In genomic region chr20:37390891-37391525, GRCh38 we compare ENCODE assay signal across 3 cellular contexts.
TF ChIP-seq lines count a peak whose summit lies in the region.

No MANE protein-coding gene starts in this region.

TF ChIP-seq in SK-N-SH, 30 proteins besides CTCF, POLR2A, EP300 and RAD21:
- TF ChIP-seq TEAD4 (IDR thresholded peaks at IDR 0.05; ENCODE audit: borderline replicate concordance, insufficient read depth) (no peak), MXI1 (IDR thresholded peaks at IDR 0.05; ENCODE audit: low read depth, low read length) (no peak), GABPA (IDR thresholded peaks at IDR 0.05; ENCODE audit: low read depth) (no peak), FOXJ3 (CRISPR knock-in tag; IDR thresholded peaks at IDR 0.05) (no peak), USF1 (IDR thresholded peaks at IDR 0.05; ENCODE audit: borderline replicate concordance, low read depth) (no peak), RFX5 (IDR thresholded peaks at IDR 0.05; ENCODE audit: low read length) (no peak)
- TF ChIP-seq, protein P1, sequence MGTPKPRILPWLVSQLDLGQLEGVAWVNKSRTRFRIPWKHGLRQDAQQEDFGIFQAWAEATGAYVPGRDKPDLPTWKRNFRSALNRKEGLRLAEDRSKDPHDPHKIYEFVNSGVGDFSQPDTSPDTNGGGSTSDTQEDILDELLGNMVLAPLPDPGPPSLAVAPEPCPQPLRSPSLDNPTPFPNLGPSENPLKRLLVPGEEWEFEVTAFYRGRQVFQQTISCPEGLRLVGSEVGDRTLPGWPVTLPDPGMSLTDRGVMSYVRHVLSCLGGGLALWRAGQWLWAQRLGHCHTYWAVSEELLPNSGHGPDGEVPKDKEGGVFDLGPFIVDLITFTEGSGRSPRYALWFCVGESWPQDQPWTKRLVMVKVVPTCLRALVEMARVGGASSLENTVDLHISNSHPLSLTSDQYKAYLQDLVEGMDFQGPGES (IDR thresholded peaks at IDR 0.05; ENCODE audit: low read depth, low read length): no peak

TF ChIP-seq in SK-N-SH treated with all-trans-retinoic acid at 6 μM for 48 hours, 23 proteins besides CTCF, POLR2A, EP300 and RAD21 (continues in another document):
- TF ChIP-seq, protein P2, sequence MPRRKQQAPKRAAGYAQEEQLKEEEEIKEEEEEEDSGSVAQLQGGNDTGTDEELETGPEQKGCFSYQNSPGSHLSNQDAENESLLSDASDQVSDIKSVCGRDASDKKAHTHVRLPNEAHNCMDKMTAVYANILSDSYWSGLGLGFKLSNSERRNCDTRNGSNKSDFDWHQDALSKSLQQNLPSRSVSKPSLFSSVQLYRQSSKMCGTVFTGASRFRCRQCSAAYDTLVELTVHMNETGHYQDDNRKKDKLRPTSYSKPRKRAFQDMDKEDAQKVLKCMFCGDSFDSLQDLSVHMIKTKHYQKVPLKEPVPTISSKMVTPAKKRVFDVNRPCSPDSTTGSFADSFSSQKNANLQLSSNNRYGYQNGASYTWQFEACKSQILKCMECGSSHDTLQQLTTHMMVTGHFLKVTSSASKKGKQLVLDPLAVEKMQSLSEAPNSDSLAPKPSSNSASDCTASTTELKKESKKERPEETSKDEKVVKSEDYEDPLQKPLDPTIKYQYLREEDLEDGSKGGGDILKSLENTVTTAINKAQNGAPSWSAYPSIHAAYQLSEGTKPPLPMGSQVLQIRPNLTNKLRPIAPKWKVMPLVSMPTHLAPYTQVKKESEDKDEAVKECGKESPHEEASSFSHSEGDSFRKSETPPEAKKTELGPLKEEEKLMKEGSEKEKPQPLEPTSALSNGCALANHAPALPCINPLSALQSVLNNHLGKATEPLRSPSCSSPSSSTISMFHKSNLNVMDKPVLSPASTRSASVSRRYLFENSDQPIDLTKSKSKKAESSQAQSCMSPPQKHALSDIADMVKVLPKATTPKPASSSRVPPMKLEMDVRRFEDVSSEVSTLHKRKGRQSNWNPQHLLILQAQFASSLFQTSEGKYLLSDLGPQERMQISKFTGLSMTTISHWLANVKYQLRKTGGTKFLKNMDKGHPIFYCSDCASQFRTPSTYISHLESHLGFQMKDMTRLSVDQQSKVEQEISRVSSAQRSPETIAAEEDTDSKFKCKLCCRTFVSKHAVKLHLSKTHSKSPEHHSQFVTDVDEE (CRISPR knock-in tag; IDR thresholded peaks at IDR 0.05): no peak
- no peak for TF ChIP-seq ARNTL (CRISPR knock-in tag; IDR thresholded peaks at IDR 0.05; ENCODE audit: borderline replicate concordance, low read depth)
- TF ChIP-seq, protein P3, sequence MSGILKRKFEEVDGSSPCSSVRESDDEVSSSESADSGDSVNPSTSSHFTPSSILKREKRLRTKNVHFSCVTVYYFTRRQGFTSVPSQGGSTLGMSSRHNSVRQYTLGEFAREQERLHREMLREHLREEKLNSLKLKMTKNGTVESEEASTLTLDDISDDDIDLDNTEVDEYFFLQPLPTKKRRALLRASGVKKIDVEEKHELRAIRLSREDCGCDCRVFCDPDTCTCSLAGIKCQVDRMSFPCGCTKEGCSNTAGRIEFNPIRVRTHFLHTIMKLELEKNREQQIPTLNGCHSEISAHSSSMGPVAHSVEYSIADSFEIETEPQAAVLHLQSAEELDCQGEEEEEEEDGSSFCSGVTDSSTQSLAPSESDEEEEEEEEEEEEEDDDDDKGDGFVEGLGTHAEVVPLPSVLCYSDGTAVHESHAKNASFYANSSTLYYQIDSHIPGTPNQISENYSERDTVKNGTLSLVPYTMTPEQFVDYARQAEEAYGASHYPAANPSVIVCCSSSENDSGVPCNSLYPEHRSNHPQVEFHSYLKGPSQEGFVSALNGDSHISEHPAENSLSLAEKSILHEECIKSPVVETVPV (CRISPR knock-in tag; IDR thresholded peaks at IDR 0.05): no peak
- no peak for TF ChIP-seq RARB (CRISPR knock-in tag; IDR thresholded peaks at IDR 0.05)
- TF ChIP-seq CSDC2 (CRISPR knock-in tag; IDR thresholded peaks at IDR 0.05): no peak
- no peak for TF ChIP-seq ZNF565 (CRISPR knock-in tag; conservative IDR thresholded peaks at IDR 0.05; ENCODE audit: low read depth)
- TF ChIP-seq, protein P4, sequence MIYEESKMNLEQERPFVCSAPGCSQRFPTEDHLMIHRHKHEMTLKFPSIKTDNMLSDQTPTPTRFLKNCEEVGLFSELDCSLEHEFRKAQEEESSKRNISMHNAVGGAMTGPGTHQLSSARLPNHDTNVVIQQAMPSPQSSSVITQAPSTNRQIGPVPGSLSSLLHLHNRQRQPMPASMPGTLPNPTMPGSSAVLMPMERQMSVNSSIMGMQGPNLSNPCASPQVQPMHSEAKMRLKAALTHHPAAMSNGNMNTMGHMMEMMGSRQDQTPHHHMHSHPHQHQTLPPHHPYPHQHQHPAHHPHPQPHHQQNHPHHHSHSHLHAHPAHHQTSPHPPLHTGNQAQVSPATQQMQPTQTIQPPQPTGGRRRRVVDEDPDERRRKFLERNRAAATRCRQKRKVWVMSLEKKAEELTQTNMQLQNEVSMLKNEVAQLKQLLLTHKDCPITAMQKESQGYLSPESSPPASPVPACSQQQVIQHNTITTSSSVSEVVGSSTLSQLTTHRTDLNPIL (CRISPR knock-in tag; IDR thresholded peaks at IDR 0.05; ENCODE audit: low read depth): no peak
- no peak for TF ChIP-seq ZNF8 (CRISPR knock-in tag; IDR thresholded peaks at IDR 0.05)
- no peak for TF ChIP-seq TCF4 (CRISPR knock-in tag; IDR thresholded peaks at IDR 0.05; ENCODE audit: borderline replicate concordance)
- TF ChIP-seq OSR1 (CRISPR knock-in tag; IDR thresholded peaks at IDR 0.05): no peak
- no peak for TF ChIP-seq ZNF70 (CRISPR knock-in tag; IDR thresholded peaks at IDR 0.05)
- no peak for TF ChIP-seq ZC3H10 (CRISPR knock-in tag; IDR thresholded peaks at IDR 0.05)
- TF ChIP-seq, protein P5, sequence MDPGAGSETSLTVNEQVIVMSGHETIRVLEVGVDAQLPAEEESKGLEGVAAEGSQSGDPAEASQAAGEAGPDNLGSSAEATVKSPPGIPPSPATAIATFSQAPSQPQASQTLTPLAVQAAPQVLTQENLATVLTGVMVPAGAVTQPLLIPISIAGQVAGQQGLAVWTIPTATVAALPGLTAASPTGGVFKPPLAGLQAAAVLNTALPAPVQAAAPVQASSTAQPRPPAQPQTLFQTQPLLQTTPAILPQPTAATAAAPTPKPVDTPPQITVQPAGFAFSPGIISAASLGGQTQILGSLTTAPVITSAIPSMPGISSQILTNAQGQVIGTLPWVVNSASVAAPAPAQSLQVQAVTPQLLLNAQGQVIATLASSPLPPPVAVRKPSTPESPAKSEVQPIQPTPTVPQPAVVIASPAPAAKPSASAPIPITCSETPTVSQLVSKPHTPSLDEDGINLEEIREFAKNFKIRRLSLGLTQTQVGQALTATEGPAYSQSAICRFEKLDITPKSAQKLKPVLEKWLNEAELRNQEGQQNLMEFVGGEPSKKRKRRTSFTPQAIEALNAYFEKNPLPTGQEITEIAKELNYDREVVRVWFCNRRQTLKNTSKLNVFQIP (CRISPR knock-in tag; IDR thresholded peaks at IDR 0.05; ENCODE audit: borderline replicate concordance, low read depth): no peak
- no peak for TF ChIP-seq GLIS3 (CRISPR knock-in tag; IDR thresholded peaks at IDR 0.05)
- no peak for TF ChIP-seq ZFP30 (CRISPR knock-in tag; IDR thresholded peaks at IDR 0.05)
- TF ChIP-seq BACH2 (CRISPR knock-in tag; IDR thresholded peaks at IDR 0.05; ENCODE audit: borderline replicate concordance): no peak

TF ChIP-seq in HepG2, 621 proteins besides CTCF, POLR2A, EP300 and RAD21 (continues in another document):
- TF ChIP-seq, protein P6, sequence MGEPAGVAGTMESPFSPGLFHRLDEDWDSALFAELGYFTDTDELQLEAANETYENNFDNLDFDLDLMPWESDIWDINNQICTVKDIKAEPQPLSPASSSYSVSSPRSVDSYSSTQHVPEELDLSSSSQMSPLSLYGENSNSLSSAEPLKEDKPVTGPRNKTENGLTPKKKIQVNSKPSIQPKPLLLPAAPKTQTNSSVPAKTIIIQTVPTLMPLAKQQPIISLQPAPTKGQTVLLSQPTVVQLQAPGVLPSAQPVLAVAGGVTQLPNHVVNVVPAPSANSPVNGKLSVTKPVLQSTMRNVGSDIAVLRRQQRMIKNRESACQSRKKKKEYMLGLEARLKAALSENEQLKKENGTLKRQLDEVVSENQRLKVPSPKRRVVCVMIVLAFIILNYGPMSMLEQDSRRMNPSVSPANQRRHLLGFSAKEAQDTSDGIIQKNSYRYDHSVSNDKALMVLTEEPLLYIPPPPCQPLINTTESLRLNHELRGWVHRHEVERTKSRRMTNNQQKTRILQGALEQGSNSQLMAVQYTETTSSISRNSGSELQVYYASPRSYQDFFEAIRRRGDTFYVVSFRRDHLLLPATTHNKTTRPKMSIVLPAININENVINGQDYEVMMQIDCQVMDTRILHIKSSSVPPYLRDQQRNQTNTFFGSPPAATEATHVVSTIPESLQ (CRISPR knock-in tag; conservative IDR thresholded peaks at IDR 0.05): 0 out of 2 replicates have a peak, but pooled peaks have one; percentile 32
- TF ChIP-seq MAFK (conservative IDR thresholded peaks at IDR 0.05 in 1 of 2, IDR thresholded peaks at IDR 0.05 in 1 of 2; ENCODE audit: low read length in 2 of 2) (no peak), HNRNPK (IDR thresholded peaks at IDR 0.05; ENCODE audit: low read depth, low read length, poor library complexity, severe bottlenecking) (no peak), HES4 (CRISPR knock-in tag; IDR thresholded peaks at IDR 0.05; ENCODE audit: borderline replicate concordance) (0 out of 2 replicates have a peak, but pooled peaks have one; percentile 48), ZNF282 (IDR thresholded peaks at IDR 0.05; ENCODE audit: partially characterized antibody) (no peak), PHF21A (CRISPR knock-in tag; IDR thresholded peaks at IDR 0.05) (peak; percentile 100), KDM1A (CRISPR knock-in tag; IDR thresholded peaks at IDR 0.05) (0 out of 2 replicates have a peak, but pooled peaks have one; percentile 67), ZNF264 (CRISPR knock-in tag; IDR thresholded peaks at IDR 0.05) (0 out of 2 replicates have a peak, but pooled peaks have one; percentile 60), FLYWCH1 (CRISPR knock-in tag; IDR thresholded peaks at IDR 0.05) (no peak), ATF3 (CRISPR knock-in tag; IDR thresholded peaks at IDR 0.05) (0 out of 2 replicates have a peak, but pooled peaks have one; percentile 18), ZNF530 (CRISPR knock-in tag; IDR thresholded peaks at IDR 0.05; ENCODE audit: low read depth) (no peak), ZNF33B (CRISPR knock-in tag; IDR thresholded peaks at IDR 0.05) (peak; percentile 84; the same call in 1 of the 2 replicates), TCF7 (IDR thresholded peaks at IDR 0.05; ENCODE audit: low read depth) (peak; percentile 92), ZNF772 (CRISPR knock-in tag; IDR thresholded peaks at IDR 0.05) (peak; percentile 97), ZFP36 (IDR thresholded peaks at IDR 0.05; ENCODE audit: borderline replicate concordance, low read depth, low read length, partially characterized antibody) (no peak), HOXA9 (CRISPR knock-in tag; IDR thresholded peaks at IDR 0.05; ENCODE audit: borderline replicate concordance) (no peak), ZZZ3 (CRISPR knock-in tag; IDR thresholded peaks at IDR 0.05; ENCODE audit: borderline replicate concordance) (peak; percentile 77; the same call in 1 of the 2 replicates), CENPT (CRISPR knock-in tag; IDR thresholded peaks at IDR 0.05; ENCODE audit: low read depth) (no peak), ETV5 (CRISPR knock-in tag; IDR thresholded peaks at IDR 0.05; ENCODE audit: borderline replicate concordance) (no peak; the same call in 1 of the 2 replicates), ETS1 (CRISPR knock-in tag; IDR thresholded peaks at IDR 0.05) (no peak), ZNF10 (CRISPR knock-in tag; IDR thresholded peaks at IDR 0.05; ENCODE audit: borderline replicate concordance, low read depth) (no peak)
- TF ChIP-seq, protein P7, sequence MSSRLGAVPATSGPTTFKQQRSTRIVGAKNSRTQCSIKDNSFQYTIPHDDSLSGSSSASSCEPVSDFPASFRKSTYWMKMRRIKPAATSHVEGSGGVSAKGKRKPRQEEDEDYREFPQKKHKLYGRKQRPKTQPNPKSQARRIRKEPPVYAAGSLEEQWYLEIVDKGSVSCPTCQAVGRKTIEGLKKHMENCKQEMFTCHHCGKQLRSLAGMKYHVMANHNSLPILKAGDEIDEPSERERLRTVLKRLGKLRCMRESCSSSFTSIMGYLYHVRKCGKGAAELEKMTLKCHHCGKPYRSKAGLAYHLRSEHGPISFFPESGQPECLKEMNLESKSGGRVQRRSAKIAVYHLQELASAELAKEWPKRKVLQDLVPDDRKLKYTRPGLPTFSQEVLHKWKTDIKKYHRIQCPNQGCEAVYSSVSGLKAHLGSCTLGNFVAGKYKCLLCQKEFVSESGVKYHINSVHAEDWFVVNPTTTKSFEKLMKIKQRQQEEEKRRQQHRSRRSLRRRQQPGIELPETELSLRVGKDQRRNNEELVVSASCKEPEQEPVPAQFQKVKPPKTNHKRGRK (CRISPR knock-in tag; IDR thresholded peaks at IDR 0.05): no peak; the same call in 1 of the 2 replicates
- TF ChIP-seq, protein P8, sequence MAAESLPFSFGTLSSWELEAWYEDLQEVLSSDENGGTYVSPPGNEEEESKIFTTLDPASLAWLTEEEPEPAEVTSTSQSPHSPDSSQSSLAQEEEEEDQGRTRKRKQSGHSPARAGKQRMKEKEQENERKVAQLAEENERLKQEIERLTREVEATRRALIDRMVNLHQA (CRISPR knock-in tag; IDR thresholded peaks at IDR 0.05): no peak
- TF ChIP-seq, protein P9, sequence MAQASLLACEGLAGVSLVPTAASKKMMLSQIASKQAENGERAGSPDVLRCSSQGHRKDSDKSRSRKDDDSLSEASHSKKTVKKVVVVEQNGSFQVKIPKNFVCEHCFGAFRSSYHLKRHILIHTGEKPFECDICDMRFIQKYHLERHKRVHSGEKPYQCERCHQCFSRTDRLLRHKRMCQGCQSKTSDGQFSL (CRISPR knock-in tag; IDR thresholded peaks at IDR 0.05): no peak
- TF ChIP-seq, protein P10, sequence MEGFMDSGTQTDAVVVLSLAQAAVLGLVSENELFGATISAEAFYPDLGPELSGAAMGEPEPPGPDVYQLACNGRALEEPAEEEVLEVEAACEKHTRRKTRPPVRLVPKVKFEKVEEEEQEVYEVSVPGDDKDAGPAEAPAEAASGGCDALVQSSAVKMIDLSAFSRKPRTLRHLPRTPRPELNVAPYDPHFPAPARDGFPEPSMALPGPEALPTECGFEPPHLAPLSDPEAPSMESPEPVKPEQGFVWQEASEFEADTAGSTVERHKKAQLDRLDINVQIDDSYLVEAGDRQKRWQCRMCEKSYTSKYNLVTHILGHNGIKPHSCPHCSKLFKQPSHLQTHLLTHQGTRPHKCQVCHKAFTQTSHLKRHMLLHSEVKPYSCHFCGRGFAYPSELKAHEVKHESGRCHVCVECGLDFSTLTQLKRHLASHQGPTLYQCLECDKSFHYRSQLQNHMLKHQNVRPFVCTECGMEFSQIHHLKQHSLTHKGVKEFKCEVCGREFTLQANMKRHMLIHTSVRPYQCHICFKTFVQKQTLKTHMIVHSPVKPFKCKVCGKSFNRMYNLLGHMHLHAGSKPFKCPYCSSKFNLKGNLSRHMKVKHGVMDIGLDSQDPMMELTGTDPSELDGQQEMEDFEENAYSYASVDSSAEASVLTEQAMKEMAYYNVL (CRISPR knock-in tag; IDR thresholded peaks at IDR 0.05; ENCODE audit: borderline replicate concordance): peak; percentile 90
